33 cellular contexts compared by ENCODE assay signal in genomic region chr6:126553856-126554255, GRCh38.
"Had no signal": no experiment of that assay in that cellular context is flagged by ENCODE, and none has a peak within 500 bp of the region (broad histone marks: within the 10 kb centered on the region; RNA-seq: fewer than 3 reads in every experiment).

No MANE protein-coding gene starts in this region.

- DNase-seq: activated CD4-positive, alpha-beta T cell treated with anti-CD3 and anti-CD28 coated beads for 36 hours; activated CD4-positive, alpha-beta T cell treated with anti-CD3 and anti-CD28 coated beads, Interleukin-2, amount 10 ng/mL, durations not matched to agents 7 days and 5 days; activated CD4-positive, alpha-beta T cell treated with anti-CD3 and anti-CD28 coated beads, Interleukin-2, amount 50 U/mL, for 48 hours; activated CD8-positive, alpha-beta memory T cell treated with anti-CD3 and anti-CD28 coated beads for 24 hours; activated CD8-positive, alpha-beta memory T cell treated with anti-CD3 and anti-CD28 coated beads, Interleukin-2, amount 10 ng/mL, durations not matched to agents 7 days and 5 days; activated CD8-positive, alpha-beta memory T cell treated with anti-CD3 and anti-CD28 coated beads, Interleukin-2, amount 50 U/mL, for 48 hours; activated effector memory CD4-positive, alpha-beta T cell treated with Interleukin-2 at 50 U/mL for 16 hours; activated naive CD4-positive, alpha-beta T cell; activated naive CD4-positive, alpha-beta T cell treated with anti-CD3 and anti-CD28 coated beads, Interleukin-2, amount 50 U/mL, for 16 hours; activated naive CD8-positive, alpha-beta T cell treated with anti-CD3 and anti-CD28 coated beads for 36 hours; activated T-cell treated with anti-CD3 and anti-CD28 coated beads, Interleukin-2, amount 50 U/mL, for 48 hours; amygdala; Kasumi-1; MG63; NCI-H1048; NCI-H1105 treated with DMSO at 0.1 percent for 48 hours; NCI-H1436; NCI-H1694; NCI-H2029; NCI-H345; NCI-H524 treated with DMSO at 0.1 percent for 48 hours; PC-3; Peyer's patch; RPMI8226; SHP77 treated with DMSO at 0.1 percent for 48 hours; SK-N-SH had no signal

- H3K4me3 ChIP-seq: ascending aorta, cardiac muscle cell, MG63, Peyer's patch, SJSA1 had no signal

- H3K27ac ChIP-seq: ascending aorta, cardiac muscle cell, Peyer's patch, SJSA1 had no signal

- H3K4me3 Mint-ChIP-seq: activated CD4-positive, alpha-beta T cell treated with anti-CD3 and anti-CD28 coated beads for 36 hours; activated CD4-positive, alpha-beta T cell treated with anti-CD3 and anti-CD28 coated beads, Interleukin-2, amount 10 ng/mL, durations not matched to agents 7 days and 5 days; activated CD8-positive, alpha-beta memory T cell treated with anti-CD3 and anti-CD28 coated beads, Interleukin-2, amount 10 ng/mL, durations not matched to agents 7 days and 5 days; activated naive CD8-positive, alpha-beta T cell treated with anti-CD3 and anti-CD28 coated beads for 36 hours; central memory CD8-positive, alpha-beta T cell; T-helper 1 cell treated with Interleukin-12 subunit alpha and Interleukin-12 subunit beta and Interleukin-4 antibody, amounts not matched to agents 30 μg/mL and 1 μg/mL, for 36 hours; T-helper 2 cell treated with Interferon-gamma antibody and Interleukin-4, amounts not matched to agents 5 μg/mL and 100 μg/mL, for 36 hours; WTC11 had no signal

- H3K9me3 ChIP-seq: MG63, SJSA1, SK-N-SH had no signal

- H3K27me3 Mint-ChIP-seq: activated CD4-positive, alpha-beta T cell treated with anti-CD3 and anti-CD28 coated beads for 36 hours; activated CD4-positive, alpha-beta T cell treated with anti-CD3 and anti-CD28 coated beads, Interleukin-2, amount 10 ng/mL, durations not matched to agents 7 days and 5 days; activated CD8-positive, alpha-beta memory T cell treated with anti-CD3 and anti-CD28 coated beads, Interleukin-2, amount 10 ng/mL, durations not matched to agents 7 days and 5 days; activated naive CD8-positive, alpha-beta T cell treated with anti-CD3 and anti-CD28 coated beads for 36 hours; central memory CD8-positive, alpha-beta T cell had no signal

- H3K27me3 ChIP-seq: ascending aorta, cardiac muscle cell, MG63, Peyer's patch, SJSA1 had no signal

- H3K4me1 ChIP-seq: ascending aorta, Peyer's patch, SJSA1 had no signal

- H3K9me3 Mint-ChIP-seq: activated CD4-positive, alpha-beta T cell treated with anti-CD3 and anti-CD28 coated beads, Interleukin-2, amount 10 ng/mL, durations not matched to agents 7 days and 5 days; activated naive CD8-positive, alpha-beta T cell treated with anti-CD3 and anti-CD28 coated beads for 36 hours; T-helper 1 cell treated with Interleukin-12 subunit alpha and Interleukin-12 subunit beta and Interleukin-4 antibody, amounts not matched to agents 30 μg/mL and 1 μg/mL, for 36 hours; T-helper 2 cell treated with Interferon-gamma antibody and Interleukin-4, amounts not matched to agents 5 μg/mL and 100 μg/mL, for 36 hours had no signal

- H3K36me3 Mint-ChIP-seq: activated CD8-positive, alpha-beta memory T cell treated with anti-CD3 and anti-CD28 coated beads, Interleukin-2, amount 10 ng/mL, durations not matched to agents 7 days and 5 days; activated naive CD8-positive, alpha-beta T cell treated with anti-CD3 and anti-CD28 coated beads for 36 hours; WTC11 had no signal

- H3K4me1 Mint-ChIP-seq: activated CD4-positive, alpha-beta T cell treated with anti-CD3 and anti-CD28 coated beads for 36 hours; activated CD4-positive, alpha-beta T cell treated with anti-CD3 and anti-CD28 coated beads, Interleukin-2, amount 10 ng/mL, durations not matched to agents 7 days and 5 days; activated CD8-positive, alpha-beta memory T cell treated with anti-CD3 and anti-CD28 coated beads, Interleukin-2, amount 10 ng/mL, durations not matched to agents 7 days and 5 days; activated naive CD8-positive, alpha-beta T cell treated with anti-CD3 and anti-CD28 coated beads for 36 hours; central memory CD8-positive, alpha-beta T cell; WTC11 had no signal

- H3K27ac Mint-ChIP-seq: activated CD4-positive, alpha-beta T cell treated with anti-CD3 and anti-CD28 coated beads for 36 hours; activated CD4-positive, alpha-beta T cell treated with anti-CD3 and anti-CD28 coated beads, Interleukin-2, amount 10 ng/mL, durations not matched to agents 7 days and 5 days; activated CD8-positive, alpha-beta memory T cell treated with anti-CD3 and anti-CD28 coated beads, Interleukin-2, amount 10 ng/mL, durations not matched to agents 7 days and 5 days; activated naive CD8-positive, alpha-beta T cell treated with anti-CD3 and anti-CD28 coated beads for 36 hours; T-helper 1 cell treated with Interleukin-12 subunit alpha and Interleukin-12 subunit beta and Interleukin-4 antibody, amounts not matched to agents 30 μg/mL and 1 μg/mL, for 36 hours; T-helper 2 cell treated with Interferon-gamma antibody and Interleukin-4, amounts not matched to agents 5 μg/mL and 100 μg/mL, for 36 hours; WTC11 had no signal

- H3K36me3 ChIP-seq: ascending aorta, cardiac muscle cell, MG63, Peyer's patch, SJSA1 had no signal
